In genomic region chr12:91211869-91212268, GRCh38 we compare ENCODE assay signal across 19 cellular contexts. TPM values are rescaled to one million over a fixed set of nuclear protein-coding genes. Genes with fewer than 3 reads are reported as not detected.
A peak's percentile ranks its signal among the peaks of the same experiment; 100 is the strongest.
DNase-seq lines count a peak whose midpoint lies in the region; ATAC-seq and TF ChIP-seq lines count a peak whose summit lies in the region.
"Had no signal": no experiment of that assay in that cellular context is flagged by ENCODE, and none has a peak within 500 bp of the region (broad histone marks: within the 10 kb centered on the region; RNA-seq: fewer than 3 reads in every experiment).

No MANE protein-coding gene starts in this region.

- peaks cover 0 to 3% (median 0%) of the 10 kb centered on the region in 7 donors for H3K9me3 Mint-ChIP-seq in CD14-positive monocyte

- no peaks in the 10 kb centered on the region for H3K9me2 ChIP-seq in SK-N-SH

- no peak for ATAC-seq in Right ventricle myocardium inferior
- no peak for ATAC-seq in sciatic nerve
- ATAC-seq in GM18517 (IDR thresholded peaks at IDR 0.05; ENCODE audit: unreplicated experiment) = no peak
- ATAC-seq: PC-3 had no signal

- no peaks in the 10 kb centered on the region; the same call in 1 of the 2 replicates for H3K79me2 ChIP-seq in SK-N-SH (ENCODE audit: insufficient read depth)

- peaks cover 18% of the 10 kb centered on the region for H3K9me3 ChIP-seq in left ventricle myocardium inferior (replicated peaks)
- H3K9me3 ChIP-seq in SK-N-SH = no peaks in the 10 kb centered on the region

- intact Hi-C loops in left ventricle myocardium inferior (cut with micrococcal nuclease) (no loop called here), Right ventricle myocardium inferior (cut with DNase I) (no loop called here), sciatic nerve (cut with DNase I) (no loop called here), CD14-positive monocyte (cut with micrococcal nuclease) (no loop called here)

- peaks cover 0 to 2% (median 0%) of the 10 kb centered on the region in 3 donors for H3K27me3 Mint-ChIP-seq in CD14-positive monocyte (ENCODE audit: low read depth in 3 of 3)

- CTCF ChIA-PET in SK-N-SH (lab: Yijun Ruan, JAX) = interaction anchor here (0.6 kb wide), 1 partner anchor 118 kb away, joined by 3 read pairs; no protein-coding TSS in a partner anchor

- H3K4me3 Mint-ChIP-seq in CD14-positive monocyte = no peak overlapping the region

- H3K4me3 ChIP-seq in left ventricle myocardium inferior = no peak overlapping the region
- no peak overlapping the region for H3K4me3 ChIP-seq in SK-N-SH (ENCODE audit: low read depth in 2 of 2, low read length in 1 of 2)

- no peak for TF ChIP-seq EP300 in SK-N-SH (IDR thresholded peaks at IDR 0.05; ENCODE audit: borderline replicate concordance in 1 of 2, low read depth in 1 of 2, low read length in 1 of 2)

- TF ChIP-seq CTCF in left ventricle myocardium inferior (IDR thresholded peaks at IDR 0.05; ENCODE audit: borderline replicate concordance) = no peak
- TF ChIP-seq CTCF in SK-N-SH (IDR thresholded peaks at IDR 0.05) = no peak
- TF ChIP-seq CTCF in CD14-positive monocyte (IDR thresholded peaks at IDR 0.05) = no peak

- TF ChIP-seq RAD21 in SK-N-SH (IDR thresholded peaks at IDR 0.05; ENCODE audit: low read length) = no peak

- peak overlapping the region; percentile 39 for H3K27ac ChIP-seq in left ventricle myocardium inferior (replicated peaks)
- peak overlapping the region in 1 of 2 experiments; percentile 54; a peak in 1 of 4 replicates for H3K27ac ChIP-seq in SK-N-SH (ENCODE audit: low read depth in 2 of 2, low read length in 1 of 2)
- H3K27ac ChIP-seq: C4-2B had no signal

- H4K20me1 ChIP-seq in SK-N-SH (ENCODE audit: insufficient read depth) = no peaks in the 10 kb centered on the region

- H3K36me3 Mint-ChIP-seq in CD14-positive monocyte = no peaks in the 10 kb centered on the region

- peaks cover 7% of the 10 kb centered on the region for H3F3A ChIP-seq in SK-N-SH (replicated peaks; ENCODE audit: insufficient read depth)

- DNase-seq in left ventricle myocardium inferior = no peak
- no peak for DNase-seq in Right ventricle myocardium inferior (ENCODE audit: missing footprints)
- DNase-seq in SK-N-SH = no peak
- DNase-seq in left kidney (ENCODE audit: low read depth, low spot score) = peak; percentile 12
- DNase-seq in sciatic nerve (ENCODE audit: low spot score) = no peak
- DNase-seq in CD14-positive monocyte (ENCODE audit: low spot score) = no peak
- DNase-seq: 8988T, AML-193, H7, NCI-H1092, NCI-H1436, NCI-H187 treated with DMSO at 0.1 percent for 48 hours, NCI-H2107, NCI-H446 treated with DMSO at 0.1 percent for 48 hours, NCI-H526 treated with DMSO at 0.1 percent for 48 hours, PC-3, SIG-M5 had no signal

- WGBS in SK-N-SH (ENCODE audit: low lambda C conversion rate) = 65% methylated on average over 1 of the region's 1 CpG

- H3K4me1 Mint-ChIP-seq in CD14-positive monocyte = no peaks in the 10 kb centered on the region

- no peaks in the 10 kb centered on the region for H3K27me3 ChIP-seq in left ventricle myocardium inferior (ENCODE audit: low read depth)
- no peaks in the 10 kb centered on the region for H3K27me3 ChIP-seq in SK-N-SH (ENCODE audit: insufficient read depth)

- no peak overlapping the region for H3K9ac ChIP-seq in SK-N-SH

- no peak overlapping the region for H3K4me2 ChIP-seq in SK-N-SH

- H3K36me3 ChIP-seq in left ventricle myocardium inferior (no peaks in the 10 kb centered on the region), SK-N-SH (replicated peaks in 1 of 2; ENCODE audit: control insufficient read depth in 1 of 2, insufficient read depth in 2 of 2, low read length in 1 of 2) (no peaks in the 10 kb centered on the region)

- H3K27ac Mint-ChIP-seq in CD14-positive monocyte = no peak overlapping the region

- POLR2A ChIA-PET in SK-N-SH (lab: Yijun Ruan, JAX) = no interaction called here

- H2AFZ ChIP-seq in SK-N-SH (ENCODE audit: low read depth) = no peak overlapping the region

- no peaks in the 10 kb centered on the region for H3K4me1 ChIP-seq in left ventricle myocardium inferior
- H3K4me1 ChIP-seq in SK-N-SH (ENCODE audit: control insufficient read depth in 1 of 2, insufficient read depth in 2 of 2, low read depth in 1 of 2, low read length in 1 of 2) = no peaks in the 10 kb centered on the region

TF ChIP-seq in SK-N-SH, 30 proteins besides CTCF, POLR2A, EP300 and RAD21:
- TF ChIP-seq RFX5 (IDR thresholded peaks at IDR 0.05; ENCODE audit: low read length) (no peak), MXI1 (IDR thresholded peaks at IDR 0.05; ENCODE audit: low read depth, low read length) (no peak), TCF12 (IDR thresholded peaks at IDR 0.05) (0 out of 2 replicates have a peak, but pooled peaks have one; percentile 22)

RNA-seq across cellular contexts. Expression of gene DCN, which starts 29.3 kb away (rescaled TPM):
- 716 TPM for total RNA-seq in left ventricle myocardium inferior
- 1,037 TPM for total RNA-seq in Right ventricle myocardium inferior
- polyA plus RNA-seq in SK-N-SH (2012; rRNA removed) = 5.5 and 8.9 TPM in 2 replicates
- 5.9 and 7.0 TPM in 2 replicates for polyA plus RNA-seq in SK-N-SH (2012; cell fraction: cytosol; rRNA removed)
- polyA plus RNA-seq in SK-N-SH (2012; cell fraction: nucleus; rRNA removed) = 3.5 and 7.3 TPM in 2 replicates
- total RNA-seq in sciatic nerve = 2,017 TPM
- not detected for polyA plus RNA-seq in CD14-positive monocyte
- total RNA-seq: H7, PC-3 had no signal
